Comparison of ENCODE assay signal across 2 cellular contexts in genomic region chr11:81165164-81165563, GRCh38.
TF ChIP-seq lines count a peak whose summit lies in the region.

No MANE protein-coding gene starts in this region.

TF ChIP-seq in SK-N-SH, 30 proteins besides CTCF, POLR2A, EP300 and RAD21 (continued from another document):
- TF ChIP-seq TAF1 (IDR thresholded peaks at IDR 0.05; ENCODE audit: borderline replicate concordance, low read depth, low read length) (no peak), YY1 (IDR thresholded peaks at IDR 0.05; ENCODE audit: low read depth) (no peak), FOXJ3 (CRISPR knock-in tag; IDR thresholded peaks at IDR 0.05) (no peak), MXI1 (IDR thresholded peaks at IDR 0.05; ENCODE audit: low read depth, low read length) (no peak), RCOR1 (IDR thresholded peaks at IDR 0.05; ENCODE audit: low read length) (no peak), GATA2 (CRISPR knock-in tag; IDR thresholded peaks at IDR 0.05) (no peak), NFIC (IDR thresholded peaks at IDR 0.05; ENCODE audit: borderline replicate concordance) (no peak), USF2 (IDR thresholded peaks at IDR 0.05; ENCODE audit: borderline replicate concordance, low read depth, low read length) (no peak), CHD2 (IDR thresholded peaks at IDR 0.05; ENCODE audit: low read length, partially characterized antibody) (no peak), MAX (IDR thresholded peaks at IDR 0.05; ENCODE audit: low read depth) (no peak), USF1 (IDR thresholded peaks at IDR 0.05; ENCODE audit: borderline replicate concordance, low read depth) (no peak)

TF ChIP-seq in SK-N-SH treated with all-trans-retinoic acid at 6 μM for 48 hours, 23 proteins besides CTCF, POLR2A, EP300 and RAD21 (continued from another document):
- TF ChIP-seq CSRNP3 (CRISPR knock-in tag; IDR thresholded peaks at IDR 0.05) = no peak
- no peak for TF ChIP-seq BACH2 (CRISPR knock-in tag; IDR thresholded peaks at IDR 0.05; ENCODE audit: borderline replicate concordance)
- no peak for TF ChIP-seq ARNTL (CRISPR knock-in tag; IDR thresholded peaks at IDR 0.05; ENCODE audit: borderline replicate concordance, low read depth)
- TF ChIP-seq ZNF8 (CRISPR knock-in tag; IDR thresholded peaks at IDR 0.05) = no peak
- TF ChIP-seq PATZ1 (CRISPR knock-in tag; IDR thresholded peaks at IDR 0.05; ENCODE audit: borderline replicate concordance) = no peak
- TF ChIP-seq CREB5 (CRISPR knock-in tag; IDR thresholded peaks at IDR 0.05; ENCODE audit: low read depth) = no peak
- TF ChIP-seq CSDC2 (CRISPR knock-in tag; IDR thresholded peaks at IDR 0.05) = no peak
- TF ChIP-seq ESRRG (CRISPR knock-in tag; IDR thresholded peaks at IDR 0.05) = no peak
